Comparison of ENCODE assay signal across 27 cellular contexts in the genomic region with DNA sequence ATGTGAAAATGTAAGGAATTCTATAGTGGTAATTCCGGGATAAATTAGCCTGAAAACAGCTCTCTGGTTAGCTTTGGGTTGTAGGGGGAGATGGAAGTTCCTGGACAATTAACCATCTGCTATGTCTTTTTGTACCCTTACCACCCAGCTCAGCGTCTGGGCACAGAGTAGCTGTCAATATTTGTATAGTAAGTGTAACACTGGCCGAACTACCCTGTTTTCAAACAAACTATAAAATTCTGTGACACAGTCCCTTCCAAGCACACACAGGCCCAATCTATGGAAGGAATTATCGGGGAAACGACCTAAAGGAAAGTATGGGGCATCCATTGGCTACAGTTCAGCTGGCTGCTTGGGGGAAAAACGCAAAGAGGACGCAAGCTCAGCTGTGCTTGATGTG. TPM values are rescaled to one million over a fixed set of nuclear protein-coding genes. Genes with fewer than 3 reads are reported as not detected.
DNase-seq lines count a peak whose midpoint lies in the region; ATAC-seq, FAIRE-seq and TF ChIP-seq lines count a peak whose summit lies in the region.
"Had no signal": no experiment of that assay in that cellular context is flagged by ENCODE, and none has a peak within 500 bp of the region (broad histone marks: within the 10 kb centered on the region; RNA-seq: fewer than 3 reads in every experiment).

No MANE protein-coding gene starts in this region.

- DNase-seq in activated T-cell treated with anti-CD3 and anti-CD28 coated beads, Interleukin-2, amount 50 U/mL, for 72 hours, result no peak
- DNase-seq in activated T-cell treated with anti-CD3 and anti-CD28 coated beads, Interleukin-2, amount 50 U/mL, for 24 hours, result no peak
- DNase-seq in mucosa of descending colon (no peak), cerebellar nuclear complex (lab: John Stamatoyannopoulos, UW) (no peak), H54 (ENCODE audit: insufficient read length, low spot score) (no peak)
- DNase-seq: activated CD4-positive, alpha-beta memory T cell treated with anti-CD3 and anti-CD28 coated beads, Interleukin-2, amount 10 ng/mL, durations not matched to agents 7 days and 5 days; amniotic stem cell; CD4-positive, alpha-beta memory T cell; effector CD8-positive, alpha-beta T cell; erythroblast; NCI-H226; stimulated activated CD4-positive, alpha-beta T cell treated with anti-CD3 and anti-CD28 coated beads, Interleukin-1b, Interleukin-23, amount 100 ng/mL, for 48 hours; stimulated activated CD8-positive, alpha-beta memory T cell treated with anti-CD3 and anti-CD28 coated beads, Interleukin-4, amount 100 ng/mL, for 48 hours; stimulated activated naive CD8-positive, alpha-beta T cell treated with anti-CD3 and anti-CD28 coated beads, Interleukin-15, amount 100 ng/mL, for 72 hours; T-cell had no signal

- no peak overlapping the region for H3K27ac Mint-ChIP-seq in activated T-cell treated with anti-CD3 and anti-CD28 coated beads, Interleukin-2, amount 50 U/mL, for 72 hours
- H3K27ac Mint-ChIP-seq in activated T-cell treated with anti-CD3 and anti-CD28 coated beads, Interleukin-2, amount 50 U/mL, for 24 hours, result no peak overlapping the region
- H3K27ac Mint-ChIP-seq in brain, result peak overlapping the region in 1 of 5 experiments; percentile 31
- no peak overlapping the region for H3K27ac Mint-ChIP-seq in activated T-helper 17 cell treated with anti-CD3 and anti-CD28 coated beads, Interleukin-2, amount 50 U/mL, for 72 hours
- H3K27ac Mint-ChIP-seq: activated CD4-positive, alpha-beta memory T cell treated with anti-CD3 and anti-CD28 coated beads, Interleukin-2, amount 10 ng/mL, durations not matched to agents 7 days and 5 days; CD4-positive, alpha-beta memory T cell; IgD-negative memory B cell; stimulated activated naive CD8-positive, alpha-beta T cell treated with anti-CD3 and anti-CD28 coated beads, Interleukin-15, amount 100 ng/mL, for 72 hours; T-cell had no signal

- TF ChIP-seq CTCF in brain (conservative IDR thresholded peaks at IDR 0.05) (no peak), mucosa of descending colon (IDR thresholded peaks at IDR 0.05) (no peak)

- H3K27me3 Mint-ChIP-seq in activated T-cell treated with anti-CD3 and anti-CD28 coated beads, Interleukin-2, amount 50 U/mL, for 72 hours (ENCODE audit: low read depth), result peaks cover 52% of the 10 kb centered on the region
- peaks cover 61% of the 10 kb centered on the region for H3K27me3 Mint-ChIP-seq in activated T-cell treated with anti-CD3 and anti-CD28 coated beads, Interleukin-2, amount 50 U/mL, for 24 hours
- H3K27me3 Mint-ChIP-seq in brain, result peaks cover 49% of the 10 kb centered on the region
- H3K27me3 Mint-ChIP-seq in activated T-helper 17 cell treated with anti-CD3 and anti-CD28 coated beads, Interleukin-2, amount 50 U/mL, for 72 hours, result peaks cover 46% of the 10 kb centered on the region

- no peak overlapping the region for H3K4me3 ChIP-seq in mucosa of descending colon
- H3K4me3 ChIP-seq: A549 had no signal

- H3K4me1 Mint-ChIP-seq in activated T-cell treated with anti-CD3 and anti-CD28 coated beads, Interleukin-2, amount 50 U/mL, for 72 hours (ENCODE audit: low read depth), result peaks cover 11% of the 10 kb centered on the region
- H3K4me1 Mint-ChIP-seq in activated T-cell treated with anti-CD3 and anti-CD28 coated beads, Interleukin-2, amount 50 U/mL, for 24 hours (ENCODE audit: low read depth), result peaks cover 16% of the 10 kb centered on the region
- H3K4me1 Mint-ChIP-seq in brain, result peaks cover 27% of the 10 kb centered on the region
- peaks cover 5% of the 10 kb centered on the region for H3K4me1 Mint-ChIP-seq in activated T-helper 17 cell treated with anti-CD3 and anti-CD28 coated beads, Interleukin-2, amount 50 U/mL, for 72 hours

- TF ChIP-seq POLR2A in H54 (IDR thresholded peaks at IDR 0.05; ENCODE audit: low read depth, low read length), result no peak

- H3K9me3 ChIP-seq in mucosa of descending colon, result no peaks in the 10 kb centered on the region
- H3K9me3 ChIP-seq: A549, breast epithelium, vagina had no signal

- H3K4me3 Mint-ChIP-seq in activated T-cell treated with anti-CD3 and anti-CD28 coated beads, Interleukin-2, amount 50 U/mL, for 72 hours, result peak overlapping the region; percentile 28 to 29
- H3K4me3 Mint-ChIP-seq in activated T-cell treated with anti-CD3 and anti-CD28 coated beads, Interleukin-2, amount 50 U/mL, for 24 hours, result no peak overlapping the region
- H3K4me3 Mint-ChIP-seq in brain, result peak overlapping the region; percentile 71 to 88 (median 77)
- H3K4me3 Mint-ChIP-seq in activated T-helper 17 cell treated with anti-CD3 and anti-CD28 coated beads, Interleukin-2, amount 50 U/mL, for 72 hours, result no peak overlapping the region
- H3K4me3 Mint-ChIP-seq: activated CD4-positive, alpha-beta memory T cell treated with anti-CD3 and anti-CD28 coated beads, Interleukin-2, amount 10 ng/mL, durations not matched to agents 7 days and 5 days had no signal

- H3K9me3 Mint-ChIP-seq in activated T-cell treated with anti-CD3 and anti-CD28 coated beads, Interleukin-2, amount 50 U/mL, for 72 hours, result no peaks in the 10 kb centered on the region
- no peaks in the 10 kb centered on the region for H3K9me3 Mint-ChIP-seq in activated T-cell treated with anti-CD3 and anti-CD28 coated beads, Interleukin-2, amount 50 U/mL, for 24 hours
- peaks cover 0 to 9% (median 2%) of the 10 kb centered on the region in 5 experiments for H3K9me3 Mint-ChIP-seq in brain
- no peaks in the 10 kb centered on the region for H3K9me3 Mint-ChIP-seq in activated T-helper 17 cell treated with anti-CD3 and anti-CD28 coated beads, Interleukin-2, amount 50 U/mL, for 72 hours
- H3K9me3 Mint-ChIP-seq: activated CD4-positive, alpha-beta memory T cell treated with anti-CD3 and anti-CD28 coated beads, Interleukin-2, amount 10 ng/mL, durations not matched to agents 7 days and 5 days; stimulated activated naive CD8-positive, alpha-beta T cell treated with anti-CD3 and anti-CD28 coated beads, Interleukin-15, amount 100 ng/mL, for 72 hours; T-cell had no signal

- no peaks in the 10 kb centered on the region for H3K36me3 Mint-ChIP-seq in activated T-cell treated with anti-CD3 and anti-CD28 coated beads, Interleukin-2, amount 50 U/mL, for 72 hours (ENCODE audit: insufficient read depth in 2 of 2)
- H3K36me3 Mint-ChIP-seq in activated T-cell treated with anti-CD3 and anti-CD28 coated beads, Interleukin-2, amount 50 U/mL, for 24 hours (ENCODE audit: low read depth), result no peaks in the 10 kb centered on the region
- H3K36me3 Mint-ChIP-seq in brain, result no peaks in the 10 kb centered on the region
- H3K36me3 Mint-ChIP-seq in activated T-helper 17 cell treated with anti-CD3 and anti-CD28 coated beads, Interleukin-2, amount 50 U/mL, for 72 hours (ENCODE audit: low read depth), result no peaks in the 10 kb centered on the region
- H3K36me3 Mint-ChIP-seq: CD4-positive, alpha-beta memory T cell; IgD-negative memory B cell; T-cell had no signal

- H3K36me3 ChIP-seq in mucosa of descending colon (ENCODE audit: low read depth), result no peaks in the 10 kb centered on the region
- H3K36me3 ChIP-seq: breast epithelium, vagina had no signal

- no peak for ATAC-seq in activated T-cell treated with anti-CD3 and anti-CD28 coated beads, Interleukin-2, amount 50 U/mL, for 72 hours (replicated peaks in 1 of 2)
- peak; percentile 79 for ATAC-seq in mucosa of descending colon
- ATAC-seq in GM19452 (IDR thresholded peaks at IDR 0.05; ENCODE audit: unreplicated experiment), result no peak
- no peak for ATAC-seq in activated T-helper 17 cell treated with anti-CD3 and anti-CD28 coated beads, Interleukin-2, amount 50 U/mL, for 72 hours (replicated peaks)
- ATAC-seq: A549; activated CD4-positive, CD25-positive, alpha-beta regulatory T cell treated with anti-CD3 and anti-CD28 coated beads, Interleukin-2, amount 50 U/mL, for 24 hours; T-cell had no signal

- peaks cover 6% of the 10 kb centered on the region for H3K4me1 ChIP-seq in mucosa of descending colon (ENCODE audit: low read depth)
- H3K4me1 ChIP-seq: A549, breast epithelium had no signal

- intact Hi-C loops in mucosa of descending colon (cut with DNase I, micrococcal nuclease), result no loop called here

- no peak for FAIRE-seq in H54 (lab: Jason Lieb, UNC)
- FAIRE-seq: A549 had no signal

RNA-seq across cellular contexts. Expression of gene LHFPL3, which starts 0.9 kb away (rescaled TPM):
- total RNA-seq in activated T-cell treated with anti-CD3 and anti-CD28 coated beads, Interleukin-2, amount 50 U/mL, for 72 hours, result not detected
- polyA plus RNA-seq in brain (ENCODE audit: insufficient read depth, low read depth, low replicate concordance), result 5.4 TPM
- total RNA-seq in mucosa of descending colon, result under 1 TPM; 0.26 to 0.57 (median 0.31) TPM
- not detected for total RNA-seq in activated T-helper 17 cell treated with anti-CD3 and anti-CD28 coated beads, Interleukin-2, amount 50 U/mL, for 72 hours
- total RNA-seq: activated CD4-positive, alpha-beta memory T cell treated with anti-CD3 and anti-CD28 coated beads, Interleukin-2, amount 10 ng/mL, durations not matched to agents 7 days and 5 days; breast epithelium; CD4-positive, alpha-beta memory T cell; G401; lung microvascular endothelial cell; omental fat pad; smooth muscle cell; T-cell; vagina had no signal
- polyA plus RNA-seq: A549; CD4-positive, alpha-beta memory T cell; IgD-negative memory B cell; smooth muscle cell had no signal

Comparison
In these comparisons a context has a peak if more than half of its experiments do, and no peak if none do; other contexts are left out.
1. H3K4me3 Mint-ChIP-seq: peak in activated T-cell treated with anti-CD3 and anti-CD28 coated beads, Interleukin-2, amount 50 U/mL, for 72 hours (2 of 2) and brain (5 of 5); none in activated T-cell treated with anti-CD3 and anti-CD28 coated beads, Interleukin-2, amount 50 U/mL, for 24 hours (single experiment) and activated T-helper 17 cell treated with anti-CD3 and anti-CD28 coated beads, Interleukin-2, amount 50 U/mL, for 72 hours (single experiment).